In the genomic region with DNA sequence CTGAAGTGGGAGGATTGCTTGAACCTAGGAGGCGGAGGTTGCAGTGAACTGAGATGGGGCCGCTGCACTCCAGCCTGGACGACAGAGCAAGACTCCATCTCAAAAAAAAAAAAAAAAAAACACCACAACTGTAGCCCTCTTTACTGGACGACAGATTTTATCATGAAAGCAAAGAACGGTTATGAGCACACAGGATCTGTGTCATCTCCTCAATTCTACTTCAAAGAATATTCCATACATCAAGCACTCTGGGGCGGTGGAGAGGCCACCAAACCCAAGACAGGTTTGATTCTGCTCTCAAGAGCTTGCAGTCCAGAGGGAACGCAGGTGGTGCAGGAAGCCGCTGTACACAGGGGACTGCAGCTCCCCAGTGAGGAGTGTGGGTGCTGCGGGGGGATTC, we compare ENCODE assay signal across 24 cellular contexts.
"Had no signal": no experiment of that assay in that cellular context is flagged by ENCODE, and none has a peak within 500 bp of the region (broad histone marks: within the 10 kb centered on the region; RNA-seq: fewer than 3 reads in every experiment).

No MANE protein-coding gene starts in this region.

- H3K27ac ChIP-seq: breast epithelium, neutrophil had no signal

- H3K27me3 ChIP-seq: breast epithelium, esophagus squamous epithelium, upper lobe of left lung had no signal

- H3K9me3 Mint-ChIP-seq: activated CD4-positive, alpha-beta memory T cell treated with anti-CD3 and anti-CD28 coated beads, Interleukin-2, amount 10 ng/mL, durations not matched to agents 7 days and 5 days; activated naive CD8-positive, alpha-beta T cell treated with anti-CD3 and anti-CD28 coated beads, Interleukin-2, amount 10 ng/mL, durations not matched to agents 7 days and 5 days; activated T-helper 2 cell treated with anti-CD3 and anti-CD28 coated beads, Interferon-gamma antibody, Interleukin-2, Interleukin-4, amounts not matched to agents 10 μg/mL and 5 μg/mL and 100 μg/mL, durations not matched to agents 14 hours and 24 hours and 36 hours; dendritic cell treated with granulocyte-macrophage colony-stimulating factor and Interleukin-4, amounts not matched to agents 40 ng/mL and 50 ng/mL, for 4 days; natural killer cell treated with Interleukin-12 subunit alpha and Interleukin-12 subunit beta and Interleukin-15 and Interleukin-18, amount 100 ng/mL, for 72 hours; stimulated activated naive CD8-positive, alpha-beta T cell treated with anti-CD3 and anti-CD28 coated beads, Interleukin-15, Interleukin-2, amounts not matched to agents 100 ng/mL and 50 ng/mL, for 24 hours had no signal

- ATAC-seq: activated CD8-positive, alpha-beta memory T cell treated with anti-CD3 and anti-CD28 coated beads, Interleukin-2, amount 10 ng/mL, durations not matched to agents 7 days and 5 days; natural killer cell treated with Interleukin-12 subunit alpha and Interleukin-12 subunit beta and Interleukin-15 and Interleukin-18, amount 100 ng/mL, for 72 hours; SK-N-SH treated with all-trans-retinoic acid at 6 μM for 48 hours had no signal

- H3K9me3 ChIP-seq: breast epithelium, esophagus squamous epithelium, neutrophil, upper lobe of left lung had no signal

- H3K4me1 ChIP-seq: breast epithelium had no signal

- H3K36me3 ChIP-seq: breast epithelium, esophagus squamous epithelium, neutrophil, upper lobe of left lung had no signal

- H3K4me3 ChIP-seq: breast epithelium, esophagus squamous epithelium, lung, upper lobe of left lung had no signal

- H3K36me3 Mint-ChIP-seq: activated CD8-positive, alpha-beta memory T cell treated with anti-CD3 and anti-CD28 coated beads, Interleukin-2, amount 10 ng/mL, durations not matched to agents 7 days and 5 days; activated naive CD8-positive, alpha-beta T cell treated with anti-CD3 and anti-CD28 coated beads, Interleukin-2, amount 10 ng/mL, durations not matched to agents 7 days and 5 days; natural killer cell treated with Interleukin-12 subunit alpha and Interleukin-12 subunit beta and Interleukin-15 and Interleukin-18, amount 100 ng/mL, for 72 hours had no signal

- H3K4me3 Mint-ChIP-seq: activated CD4-positive, alpha-beta memory T cell treated with anti-CD3 and anti-CD28 coated beads, Interleukin-2, amount 10 ng/mL, durations not matched to agents 7 days and 5 days; activated CD8-positive, alpha-beta memory T cell treated with anti-CD3 and anti-CD28 coated beads, Interleukin-2, amount 10 ng/mL, durations not matched to agents 7 days and 5 days; activated naive CD8-positive, alpha-beta T cell treated with anti-CD3 and anti-CD28 coated beads, Interleukin-2, amount 10 ng/mL, durations not matched to agents 7 days and 5 days; dendritic cell treated with granulocyte-macrophage colony-stimulating factor and Interleukin-4, amounts not matched to agents 40 ng/mL and 50 ng/mL, for 4 days; natural killer cell treated with Interleukin-12 subunit alpha and Interleukin-12 subunit beta and Interleukin-15 and Interleukin-18, amount 100 ng/mL, for 72 hours; stimulated activated naive CD8-positive, alpha-beta T cell treated with anti-CD3 and anti-CD28 coated beads, Interleukin-15, Interleukin-2, amounts not matched to agents 100 ng/mL and 50 ng/mL, for 24 hours had no signal

- H3K27me3 Mint-ChIP-seq: stimulated activated naive CD8-positive, alpha-beta T cell treated with anti-CD3 and anti-CD28 coated beads, Interleukin-15, Interleukin-2, amounts not matched to agents 100 ng/mL and 50 ng/mL, for 24 hours had no signal

- DNase-seq: activated CD4-positive, alpha-beta memory T cell treated with anti-CD3 and anti-CD28 coated beads, Interleukin-2, amount 10 ng/mL, durations not matched to agents 7 days and 5 days; activated CD4-positive, alpha-beta T cell treated with anti-CD3 and anti-CD28 coated beads for 48 hours; activated CD4-positive, CD25-positive, alpha-beta regulatory T cell; activated CD8-positive, alpha-beta memory T cell treated with anti-CD3 and anti-CD28 coated beads, Interleukin-2, amount 10 ng/mL, durations not matched to agents 7 days and 5 days; activated naive CD4-positive, alpha-beta T cell treated with Interleukin-2 at 50 U/mL for 16 hours; activated naive CD8-positive, alpha-beta T cell treated with anti-CD3 and anti-CD28 coated beads, Interleukin-2, amount 10 ng/mL, durations not matched to agents 7 days and 5 days; amygdala; cerebellar nuclear complex; effector CD8-positive, alpha-beta T cell; esophagus squamous epithelium; posterior cingulate gyrus; stimulated activated CD4-positive, alpha-beta T cell treated with anti-CD3 and anti-CD28 coated beads, Interleukin-12 subunit alpha, Interleukin-12 subunit beta, amount 100 ng/mL, for 4 hours; stimulated activated CD4-positive, alpha-beta T cell treated with anti-CD3 and anti-CD28 coated beads, Interleukin-1b, Interleukin-23, amount 100 ng/mL, for 48 hours; T-helper 1 cell; T-helper 9 cell; upper lobe of left lung had no signal

- H3K27ac Mint-ChIP-seq: activated CD4-positive, alpha-beta memory T cell treated with anti-CD3 and anti-CD28 coated beads, Interleukin-2, amount 10 ng/mL, durations not matched to agents 7 days and 5 days; activated CD8-positive, alpha-beta memory T cell treated with anti-CD3 and anti-CD28 coated beads, Interleukin-2, amount 10 ng/mL, durations not matched to agents 7 days and 5 days; activated naive CD8-positive, alpha-beta T cell treated with anti-CD3 and anti-CD28 coated beads, Interleukin-2, amount 10 ng/mL, durations not matched to agents 7 days and 5 days; activated T-helper 2 cell treated with anti-CD3 and anti-CD28 coated beads, Interferon-gamma antibody, Interleukin-2, Interleukin-4, amounts not matched to agents 10 μg/mL and 5 μg/mL and 100 μg/mL, durations not matched to agents 14 hours and 24 hours and 36 hours; dendritic cell treated with granulocyte-macrophage colony-stimulating factor and Interleukin-4, amounts not matched to agents 40 ng/mL and 50 ng/mL, for 4 days; natural killer cell treated with Interleukin-12 subunit alpha and Interleukin-12 subunit beta and Interleukin-15 and Interleukin-18, amount 100 ng/mL, for 72 hours; stimulated activated naive CD8-positive, alpha-beta T cell treated with anti-CD3 and anti-CD28 coated beads, Interleukin-15, Interleukin-2, amounts not matched to agents 100 ng/mL and 50 ng/mL, for 24 hours had no signal
